Comparison of ENCODE assay signal across 12 cellular contexts in the genomic region with DNA sequence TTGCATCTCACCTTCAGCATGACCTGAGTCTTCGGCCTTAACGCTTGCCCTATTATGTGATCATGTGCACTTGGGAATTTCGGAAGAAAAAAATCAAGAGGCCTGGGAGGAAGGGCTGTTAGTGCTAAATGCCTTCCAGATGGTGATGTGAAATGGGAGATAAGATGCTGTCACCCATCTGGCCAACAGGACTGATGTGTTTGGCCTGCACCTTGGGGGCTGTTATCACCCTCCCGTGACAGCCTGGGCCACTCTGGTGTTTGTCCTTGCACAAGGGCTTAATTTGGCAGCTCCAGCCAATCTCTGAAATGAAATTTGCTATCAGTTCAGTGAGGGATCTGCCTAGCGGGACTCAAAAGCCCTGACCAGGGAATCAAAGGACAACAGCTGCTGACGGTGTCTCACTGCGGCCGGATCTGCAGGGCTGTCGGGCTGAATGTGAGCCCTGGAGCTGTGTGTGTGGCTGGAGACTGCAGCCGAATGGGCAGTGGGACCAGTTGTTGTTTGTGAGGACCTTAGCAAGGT.
DNase-seq lines count a peak whose midpoint lies in the region; ATAC-seq and TF ChIP-seq lines count a peak whose summit lies in the region.
"Had no signal": no experiment of that assay in that cellular context is flagged by ENCODE, and none has a peak within 500 bp of the region (broad histone marks: within the 10 kb centered on the region; RNA-seq: fewer than 3 reads in every experiment).

No MANE protein-coding gene starts in this region.

- H3K4me2 ChIP-seq in parathyroid adenoma (ENCODE audit: low read length), result peak overlapping the region; percentile 14

- H3K36me3 ChIP-seq in cardiac muscle cell, result peaks cover 2% of the 10 kb centered on the region
- no peaks in the 10 kb centered on the region for H3K36me3 ChIP-seq in parathyroid adenoma (ENCODE audit: control insufficient read depth, insufficient read depth, low read length)
- H3K36me3 ChIP-seq in CD8-positive, alpha-beta T cell (ENCODE audit: insufficient read depth, low read length), result no peaks in the 10 kb centered on the region

- POLR2A ChIA-PET in AG04450 (lab: Yijun Ruan, JAX) (no interaction called here), RWPE1 (lab: Yijun Ruan, JAX; ENCODE audit: low non-redundant PET) (no interaction called here)
- POLR2A ChIA-PET in CD8-positive, alpha-beta T cell (lab: Charles Lee), result no interaction called here

- no peaks in the 10 kb centered on the region for H3K9me3 Mint-ChIP-seq in CD8-positive, alpha-beta T cell

- no peaks in the 10 kb centered on the region for H3K4me1 Mint-ChIP-seq in CD8-positive, alpha-beta T cell (ENCODE audit: low read depth)
- H3K4me1 Mint-ChIP-seq: naive B cell had no signal

- peak overlapping the region; percentile 79 for H2AFZ ChIP-seq in parathyroid adenoma

- H3K36me3 Mint-ChIP-seq in CD8-positive, alpha-beta T cell, result no peaks in the 10 kb centered on the region
- H3K36me3 Mint-ChIP-seq: naive B cell had no signal

- H3K9me3 ChIP-seq in AG04450 (ENCODE audit: control insufficient read depth, insufficient read depth, low read length) (no peaks in the 10 kb centered on the region), cardiac muscle cell (ENCODE audit: low read depth) (no peaks in the 10 kb centered on the region), parathyroid adenoma (ENCODE audit: control insufficient read depth, low read length) (no peaks in the 10 kb centered on the region)
- no peaks in the 10 kb centered on the region for H3K9me3 ChIP-seq in CD8-positive, alpha-beta T cell (ENCODE audit: low read length)

- ATAC-seq in GM18498 (IDR thresholded peaks at IDR 0.05; ENCODE audit: unreplicated experiment), result no peak
- no peak for ATAC-seq in CD8-positive, alpha-beta T cell

- intact Hi-C loops in CD8-positive, alpha-beta T cell (cut with DNase I, micrococcal nuclease), result loop anchor here in 1 of 2 experiments (10.0 kb wide), 1 partner anchor 565 kb away; no protein-coding TSS in a partner anchor

- H3K27ac Mint-ChIP-seq in CD8-positive, alpha-beta T cell, result no peak overlapping the region
- H3K27ac Mint-ChIP-seq: naive B cell had no signal

- H3K4me1 ChIP-seq in cardiac muscle cell (ENCODE audit: low read depth), result peaks cover 67% of the 10 kb centered on the region
- H3K4me1 ChIP-seq in parathyroid adenoma, result peaks cover 39% of the 10 kb centered on the region
- no peaks in the 10 kb centered on the region for H3K4me1 ChIP-seq in CD8-positive, alpha-beta T cell (ENCODE audit: insufficient read depth, low read length)

- H3K4me3 ChIP-seq in AG04450 (ENCODE audit: low read depth, low read length), result no peak overlapping the region
- H3K4me3 ChIP-seq in cardiac muscle cell, result no peak overlapping the region
- H3K4me3 ChIP-seq in parathyroid adenoma (ENCODE audit: low read depth, low read length), result peak overlapping the region; percentile 0
- no peak overlapping the region for H3K4me3 ChIP-seq in CD8-positive, alpha-beta T cell (ENCODE audit: low read depth, low read length)
- H3K4me3 ChIP-seq: spleen had no signal

- CTCF ChIA-PET in AG04450 (lab: Charles Lee), result interaction anchor here (0.9 to 1.4 kb wide), 2 partner anchors 10 to 27 kb away, joined by 3 to 7 read pairs; no protein-coding TSS in a partner anchor
- CTCF ChIA-PET in RWPE1 (lab: Yijun Ruan, JAX), result interaction anchor here (0.6 to 0.7 kb wide), 2 partner anchors 14 to 164 kb away, joined by 3 read pairs; no protein-coding TSS in a partner anchor
- CTCF ChIA-PET in CD8-positive, alpha-beta T cell (lab: Charles Lee), result interaction anchor here (1.0 kb wide), 1 partner anchor 9 kb away, joined by 3 read pairs; no protein-coding TSS in a partner anchor

- H3K27me3 Mint-ChIP-seq in CD8-positive, alpha-beta T cell (ENCODE audit: low read depth), result peaks cover 3% of the 10 kb centered on the region
- H3K27me3 Mint-ChIP-seq: brain had no signal

- no peaks in the 10 kb centered on the region for H3K27me3 ChIP-seq in AG04450 (ENCODE audit: control insufficient read depth, insufficient read depth, low read length)
- no peaks in the 10 kb centered on the region for H3K27me3 ChIP-seq in cardiac muscle cell
- H3K27me3 ChIP-seq in parathyroid adenoma (ENCODE audit: control insufficient read depth, insufficient read depth, low read length), result no peaks in the 10 kb centered on the region
- no peaks in the 10 kb centered on the region for H3K27me3 ChIP-seq in CD8-positive, alpha-beta T cell (ENCODE audit: insufficient read depth, low read length)

- H3K27ac ChIP-seq in AG04450 (ENCODE audit: low read depth, low read length) (peak overlapping the region; percentile 42), RWPE1 (peak overlapping the region; percentile 98), cardiac muscle cell (peak overlapping the region; percentile 92), parathyroid adenoma (peak overlapping the region; percentile 87)
- no peak overlapping the region for H3K27ac ChIP-seq in CD8-positive, alpha-beta T cell (ENCODE audit: low read depth, low read length)

- H3K79me2 ChIP-seq in parathyroid adenoma, result peaks cover 3% of the 10 kb centered on the region

- no peak overlapping the region for H3K4me3 Mint-ChIP-seq in CD8-positive, alpha-beta T cell

- DNase-seq in AG04450 (ENCODE audit: low read depth, low spot score), result no peak
- no peak for DNase-seq in RWPE1 (ENCODE audit: low spot score)
- peak in 1 of 2 donors; percentile 40 for DNase-seq in cardiac muscle cell (ENCODE audit: low read depth in 1 of 2, low spot score in 1 of 2)
- DNase-seq in ureter (ENCODE audit: low spot score), result no peak
- no peak for DNase-seq in CD8-positive, alpha-beta T cell
- no peak for DNase-seq in C1 segment of cervical spinal cord (lab: John Stamatoyannopoulos, UW)
- DNase-seq: Kasumi-1, naive B cell, spleen had no signal

- TF ChIP-seq CTCF in AG04450 (IDR thresholded peaks at IDR 0.05; ENCODE audit: low read depth, low read length) (no peak), RWPE1 (conservative IDR thresholded peaks at IDR 0.05; ENCODE audit: low read depth) (no peak), cardiac muscle cell (IDR thresholded peaks at IDR 0.05; ENCODE audit: low read depth, low read length) (no peak), parathyroid adenoma (IDR thresholded peaks at IDR 0.05) (no peak)
- TF ChIP-seq CTCF in CD8-positive, alpha-beta T cell (IDR thresholded peaks at IDR 0.05), result no peak

- H3K9ac ChIP-seq in parathyroid adenoma, result no peak overlapping the region
